In the genomic region with DNA sequence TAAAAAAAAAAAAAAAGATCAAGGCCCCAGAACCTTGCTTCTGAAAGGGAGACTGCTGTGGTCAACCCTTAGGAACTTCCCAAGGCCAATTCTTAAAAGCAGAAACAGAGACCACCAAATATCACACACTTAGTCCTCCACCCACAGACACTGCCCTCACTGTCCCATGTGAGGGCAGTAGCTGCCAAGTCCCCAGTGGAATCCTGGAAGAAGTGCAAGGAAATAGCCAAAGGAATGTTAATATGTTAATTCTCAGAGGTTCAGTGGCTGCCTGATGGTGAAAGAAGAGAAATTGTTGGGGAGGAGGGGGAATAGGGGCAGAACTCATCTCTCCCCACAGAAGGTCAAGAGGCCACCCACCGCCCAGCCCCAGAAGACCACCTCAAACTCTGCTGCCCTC, we compare ENCODE assay signal across 19 cellular contexts. TPM values are rescaled to one million over a fixed set of nuclear protein-coding genes. Genes with fewer than 3 reads are reported as not detected.
DNase-seq lines count a peak whose midpoint lies in the region; ATAC-seq, FAIRE-seq and TF ChIP-seq lines count a peak whose summit lies in the region.
"Had no signal": no experiment of that assay in that cellular context is flagged by ENCODE, and none has a peak within 500 bp of the region (broad histone marks: within the 10 kb centered on the region; RNA-seq: fewer than 3 reads in every experiment).

No MANE protein-coding gene starts in this region.

- H3F3A ChIP-seq in GM23338 (replicated peaks; ENCODE audit: low read depth): no peaks in the 10 kb centered on the region

- no peak overlapping the region for H3K4me3 ChIP-seq in GM23338
- no peak overlapping the region for H3K4me3 ChIP-seq in endodermal cell (ENCODE audit: low read length)
- no peak overlapping the region for H3K4me3 ChIP-seq in mesendoderm (ENCODE audit: low read length)
- H3K4me3 ChIP-seq: GM12878, SJSA1 had no signal

- no peak overlapping the region for H3K4ac ChIP-seq in mesendoderm (ENCODE audit: low read depth, low read length)

- no peaks in the 10 kb centered on the region for H3K9me2 ChIP-seq in GM23338 (ENCODE audit: insufficient read depth)

- TF ChIP-seq CTCF in GM23338 (conservative IDR thresholded peaks at IDR 0.05; ENCODE audit: low read depth in 2 of 2): peak; percentile 19 to 27; a peak in 3 of 4 replicates
- TF ChIP-seq CTCF in endodermal cell (conservative IDR thresholded peaks at IDR 0.05): peak; percentile 44

- no peak overlapping the region for H3K56ac ChIP-seq in mesendoderm (ENCODE audit: low read length)

- H3K9me3 ChIP-seq in endodermal cell (ENCODE audit: control insufficient read depth, low read length): no peaks in the 10 kb centered on the region
- H3K9me3 ChIP-seq: SJSA1 had no signal

- H3K4me1 Mint-ChIP-seq in GM23338 (peaks cover 4% of the 10 kb centered on the region; the same call in 2 of the 3 replicates), endodermal cell (no peaks in the 10 kb centered on the region)
- H3K4me1 Mint-ChIP-seq: CD4-positive, alpha-beta memory T cell had no signal

- H2BK15ac ChIP-seq in mesendoderm (replicated peaks; ENCODE audit: low read depth): no peak overlapping the region

- in situ Hi-C loops in SK-MEL-5 (cut with HindIII; ENCODE audit: low pct_unique_long_range_greater_than_20kb, low sequenced_read_pairs): no loop called here

- H2AFZ ChIP-seq in GM23338: no peak overlapping the region

- H4K5ac ChIP-seq in mesendoderm (ENCODE audit: low read length): no peak overlapping the region

- H3K27ac Mint-ChIP-seq in GM23338: no peak overlapping the region
- H3K27ac Mint-ChIP-seq in endodermal cell: no peak overlapping the region
- H3K27ac Mint-ChIP-seq: CD4-positive, alpha-beta memory T cell had no signal

- no peak overlapping the region for H2BK5ac ChIP-seq in mesendoderm (ENCODE audit: low read length)

- no peak overlapping the region for H4K8ac ChIP-seq in mesendoderm (ENCODE audit: low read depth, low read length)

- H3K23ac ChIP-seq in mesendoderm (ENCODE audit: low read length): no peak overlapping the region

- 28% methylated on average over 1 of the region's 1 CpG; no CpG with 5 or more reads in 1 of the 2 experiments for WGBS in endodermal cell (ENCODE audit: insufficient coverage in 1 of 2, insufficient read length in 1 of 2), 2 experiments
- WGBS in mesendoderm (ENCODE audit: extremely low coverage, insufficient coverage, low lambda C conversion rate): no CpG with 5 or more reads among the region's 1 CpG

- H3K9me3 Mint-ChIP-seq in GM23338: no peaks in the 10 kb centered on the region
- no peaks in the 10 kb centered on the region for H3K9me3 Mint-ChIP-seq in endodermal cell
- H3K9me3 Mint-ChIP-seq: CD4-positive, alpha-beta memory T cell had no signal

- no peaks in the 10 kb centered on the region for H3K79me1 ChIP-seq in mesendoderm (ENCODE audit: low read length)

- H3K27ac ChIP-seq in GM23338 (ENCODE audit: low read depth) (no peak overlapping the region), endodermal cell (ENCODE audit: low read depth, low read length) (no peak overlapping the region), mesendoderm (ENCODE audit: low read depth, low read length) (no peak overlapping the region)
- H3K27ac ChIP-seq: SJSA1 had no signal

- FAIRE-seq in GM19239 (lab: Jason Lieb, UNC): no peak
- FAIRE-seq: A204.1, GM12878 had no signal

- H4K20me1 ChIP-seq in GM23338 (replicated peaks; ENCODE audit: insufficient read depth): no peaks in the 10 kb centered on the region

- H3K4me3 Mint-ChIP-seq in GM23338 (no peak overlapping the region), endodermal cell (no peak overlapping the region)
- H3K4me3 Mint-ChIP-seq: CD4-positive, alpha-beta memory T cell had no signal

- no peaks in the 10 kb centered on the region for H3K4me1 ChIP-seq in GM23338 (ENCODE audit: insufficient read depth)
- no peaks in the 10 kb centered on the region for H3K4me1 ChIP-seq in endodermal cell (ENCODE audit: control insufficient read depth, insufficient read depth, low read length)
- no peaks in the 10 kb centered on the region for H3K4me1 ChIP-seq in mesendoderm (ENCODE audit: control insufficient read depth, low read depth, low read length)
- H3K4me1 ChIP-seq: SJSA1 had no signal

- H2AK5ac ChIP-seq in mesendoderm (ENCODE audit: low read length): no peak overlapping the region

- ATAC-seq in GM23338 (peak; percentile 71), HG03460 (IDR thresholded peaks at IDR 0.05; ENCODE audit: unreplicated experiment) (no peak)
- ATAC-seq: GM12878 had no signal

- no peak overlapping the region for H2BK120ac ChIP-seq in mesendoderm (ENCODE audit: low read depth, low read length)

- no peak overlapping the region for H3K18ac ChIP-seq in mesendoderm (ENCODE audit: low read length)

- DNase-seq in GM23338 (ENCODE audit: low spot score): peak; percentile 31
- peak; percentile 15 for DNase-seq in SK-MEL-5 (ENCODE audit: low read depth, low spot score)
- DNase-seq in endodermal cell: no peak
- DNase-seq in mesendoderm: peak; percentile 32
- no peak for DNase-seq in GM19239 (ENCODE audit: insufficient read length, low spot score)
- DNase-seq in RPMI8226: no peak
- no peak for DNase-seq in SIG-M5 treated with dmso at 0.1 percent for 504 hours (lab: John Stamatoyannopoulos, UW; ENCODE audit: unreplicated experiment)
- DNase-seq: Calu3; CD4-positive, alpha-beta memory T cell; KG1; MV-4-11; NCI-H187 treated with DMSO at 0.1 percent for 48 hours; NCI-H345; NCI-H524 treated with DMSO at 0.1 percent for 48 hours had no signal

- no peak overlapping the region for H3K4me2 ChIP-seq in GM23338
- H3K4me2 ChIP-seq in mesendoderm (ENCODE audit: low read length): no peak overlapping the region

- H3K27me3 Mint-ChIP-seq in GM23338 (ENCODE audit: insufficient read depth, low read depth, poor library complexity) (peaks cover 3% of the 10 kb centered on the region), endodermal cell (ENCODE audit: insufficient read depth) (no peaks in the 10 kb centered on the region)

- no peaks in the 10 kb centered on the region for H3K36me3 ChIP-seq in GM23338 (ENCODE audit: insufficient read depth)
- H3K36me3 ChIP-seq in endodermal cell (ENCODE audit: control insufficient read depth, insufficient read depth, low read length): no peaks in the 10 kb centered on the region
- no peaks in the 10 kb centered on the region for H3K36me3 ChIP-seq in mesendoderm (ENCODE audit: control insufficient read depth, insufficient read depth, low read length)
- H3K36me3 ChIP-seq: SJSA1 had no signal

- no peaks in the 10 kb centered on the region for H3K79me2 ChIP-seq in GM23338 (replicated peaks; ENCODE audit: insufficient read depth)
- no peaks in the 10 kb centered on the region for H3K79me2 ChIP-seq in mesendoderm (ENCODE audit: control insufficient read depth, insufficient read depth, low read length)

- H3K36me3 Mint-ChIP-seq in GM23338 (ENCODE audit: low read depth) (no peaks in the 10 kb centered on the region), endodermal cell (ENCODE audit: low read depth) (no peaks in the 10 kb centered on the region)
- H3K36me3 Mint-ChIP-seq: CD4-positive, alpha-beta memory T cell had no signal

- H3K9ac ChIP-seq in endodermal cell (ENCODE audit: extremely low read depth, low read length, poor library complexity, severe bottlenecking): no peak overlapping the region
- no peak overlapping the region for H3K9ac ChIP-seq in mesendoderm (ENCODE audit: low read length)

- H3K27me3 ChIP-seq in GM23338 (ENCODE audit: insufficient read depth) (no peaks in the 10 kb centered on the region), endodermal cell (ENCODE audit: control insufficient read depth, insufficient read depth, low read length, poor library complexity, severe bottlenecking) (no peaks in the 10 kb centered on the region), mesendoderm (ENCODE audit: insufficient read depth, low read length, poor library complexity) (no peaks in the 10 kb centered on the region)
- H3K27me3 ChIP-seq: SJSA1 had no signal

TF ChIP-seq in GM23338, 12 proteins besides CTCF, POLR2A, EP300 and RAD21 (continues in another document):
- TF ChIP-seq, protein P1, sequence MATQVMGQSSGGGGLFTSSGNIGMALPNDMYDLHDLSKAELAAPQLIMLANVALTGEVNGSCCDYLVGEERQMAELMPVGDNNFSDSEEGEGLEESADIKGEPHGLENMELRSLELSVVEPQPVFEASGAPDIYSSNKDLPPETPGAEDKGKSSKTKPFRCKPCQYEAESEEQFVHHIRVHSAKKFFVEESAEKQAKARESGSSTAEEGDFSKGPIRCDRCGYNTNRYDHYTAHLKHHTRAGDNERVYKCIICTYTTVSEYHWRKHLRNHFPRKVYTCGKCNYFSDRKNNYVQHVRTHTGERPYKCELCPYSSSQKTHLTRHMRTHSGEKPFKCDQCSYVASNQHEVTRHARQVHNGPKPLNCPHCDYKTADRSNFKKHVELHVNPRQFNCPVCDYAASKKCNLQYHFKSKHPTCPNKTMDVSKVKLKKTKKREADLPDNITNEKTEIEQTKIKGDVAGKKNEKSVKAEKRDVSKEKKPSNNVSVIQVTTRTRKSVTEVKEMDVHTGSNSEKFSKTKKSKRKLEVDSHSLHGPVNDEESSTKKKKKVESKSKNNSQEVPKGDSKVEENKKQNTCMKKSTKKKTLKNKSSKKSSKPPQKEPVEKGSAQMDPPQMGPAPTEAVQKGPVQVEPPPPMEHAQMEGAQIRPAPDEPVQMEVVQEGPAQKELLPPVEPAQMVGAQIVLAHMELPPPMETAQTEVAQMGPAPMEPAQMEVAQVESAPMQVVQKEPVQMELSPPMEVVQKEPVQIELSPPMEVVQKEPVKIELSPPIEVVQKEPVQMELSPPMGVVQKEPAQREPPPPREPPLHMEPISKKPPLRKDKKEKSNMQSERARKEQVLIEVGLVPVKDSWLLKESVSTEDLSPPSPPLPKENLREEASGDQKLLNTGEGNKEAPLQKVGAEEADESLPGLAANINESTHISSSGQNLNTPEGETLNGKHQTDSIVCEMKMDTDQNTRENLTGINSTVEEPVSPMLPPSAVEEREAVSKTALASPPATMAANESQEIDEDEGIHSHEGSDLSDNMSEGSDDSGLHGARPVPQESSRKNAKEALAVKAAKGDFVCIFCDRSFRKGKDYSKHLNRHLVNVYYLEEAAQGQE (IDR thresholded peaks at IDR 0.05; ENCODE audit: unreplicated experiment): no peak
- TF ChIP-seq STAT1 (IDR thresholded peaks at IDR 0.05; ENCODE audit: unreplicated experiment) (no peak), JUNB (IDR thresholded peaks at IDR 0.05; ENCODE audit: unreplicated experiment) (no peak), EZH2phosphoT487 (IDR thresholded peaks at IDR 0.05; ENCODE audit: unreplicated experiment) (no peak), CREB1 (CRISPR knock-in tag; IDR thresholded peaks at IDR 0.05; ENCODE audit: low read depth) (no peak), ZNF114 (CRISPR knock-in tag; IDR thresholded peaks at IDR 0.05) (no peak)

RNA-seq across cellular contexts. Expression of a gene that starts 23.1 kb away (rescaled TPM):
- 1.4 and 2.2 TPM in 2 replicates for total RNA-seq in GM23338 (2014; rRNA removed; shearing (Covaris generic))
- 1.4 and 2.8 TPM in 2 replicates for polyA plus RNA-seq in GM23338 (2016; fragmentation: Nextera tagmentation; extraction: Ambion mirVana)
- total RNA-seq in SK-MEL-5 (2014; rRNA removed; shearing (Covaris generic)): 2.1 and 3.6 TPM in 2 replicates
- 1.3 and 1.5 TPM in 2 replicates for polyA plus RNA-seq in SK-MEL-5 (2015; cell fraction: cytosol; rRNA removed)
- polyA plus RNA-seq in SK-MEL-5 (2015; cell fraction: nucleus; rRNA removed): 0.66 and 2.1 TPM in 2 replicates
- total RNA-seq in endodermal cell: 1 to 10 TPM; 4.4 to 5.5 TPM
- polyA plus RNA-seq in endodermal cell (2013, experiment 1 of 2): 1.2 TPM
- 0.99 TPM for polyA plus RNA-seq in endodermal cell (2013, experiment 2 of 2)
- 1.9 TPM for polyA plus RNA-seq in mesendoderm (2013, experiment 1 of 2)
- polyA plus RNA-seq in mesendoderm (2013, experiment 2 of 2): 1.9 TPM
- total RNA-seq: Calu3; CD4-positive, alpha-beta memory T cell had no signal
- polyA plus RNA-seq: BJ; CD4-positive, alpha-beta memory T cell had no signal

Comparison
In these comparisons a context has a peak if more than half of its experiments do, and no peak if none do; other contexts are left out.
1. DNase-seq: peak in GM23338 (single experiment), SK-MEL-5 (single experiment) and mesendoderm (single experiment); none in endodermal cell (single experiment), GM19239 (single experiment), RPMI8226 (single experiment) and SIG-M5 treated with dmso at 0.1 percent for 504 hours (single experiment).